22 cellular contexts compared by ENCODE assay signal in genomic region chr5:39616131-39616530, GRCh38.
A peak's percentile ranks its signal among the peaks of the same experiment; 100 is the strongest.
DNase-seq lines count a peak whose midpoint lies in the region; ATAC-seq and TF ChIP-seq lines count a peak whose summit lies in the region.
"Had no signal": no experiment of that assay in that cellular context is flagged by ENCODE, and none has a peak within 500 bp of the region (broad histone marks: within the 10 kb centered on the region; RNA-seq: fewer than 3 reads in every experiment).

No MANE protein-coding gene starts in this region.

- TF ChIP-seq CTCF in IMR-90 (conservative IDR thresholded peaks at IDR 0.05; ENCODE audit: low read depth, low read length) (no peak), VCaP (conservative IDR thresholded peaks at IDR 0.05) (no peak)

- no peaks in the 10 kb centered on the region; the same call in none of the 2 replicates for H3K27me3 ChIP-seq in IMR-90 (ENCODE audit: control insufficient read depth, insufficient read depth, low read length)

- H2BK5ac ChIP-seq in IMR-90 (ENCODE audit: low read depth, low read length, poor library complexity, severe bottlenecking), result no peak overlapping the region

- no peak overlapping the region for H2BK20ac ChIP-seq in IMR-90 (ENCODE audit: low read depth, low read length)

- H2AFZ ChIP-seq in IMR-90 (replicated peaks; ENCODE audit: low read length, poor library complexity), result no peak overlapping the region
- H2AFZ ChIP-seq: GM23248 had no signal

- no peak for TF ChIP-seq POLR2A in IMR-90 (IDR thresholded peaks at IDR 0.05; ENCODE audit: low read depth, low read length)

- no peak for TF ChIP-seq RAD21 in IMR-90 (IDR thresholded peaks at IDR 0.05; ENCODE audit: low read length)

- H2AK5ac ChIP-seq in IMR-90 (ENCODE audit: low read depth, low read length), result no peak overlapping the region

- no peak overlapping the region for H3K14ac ChIP-seq in IMR-90 (replicated peaks; ENCODE audit: low read depth, low read length)

- H3K4me1 ChIP-seq in IMR-90 (ENCODE audit: control insufficient read depth, insufficient read depth, low read length), result no peaks in the 10 kb centered on the region
- H3K4me1 ChIP-seq: SJCRH30 had no signal

- H3K27ac ChIP-seq in IMR-90 (ENCODE audit: insufficient read depth, low read length), result no peak overlapping the region
- H3K27ac ChIP-seq in VCaP, result peak overlapping the region; percentile 97
- H3K27ac ChIP-seq: GM23248, SJCRH30 had no signal

- H2AK9ac ChIP-seq in IMR-90 (replicated peaks; ENCODE audit: low read depth, low read length, poor library complexity), result no peak overlapping the region

- DNase-seq in IMR-90 (no peak), left colon (peak; percentile 53 to 64), stromal cell of bone marrow (ENCODE audit: low read depth) (peak; percentile 21), COLO668 (lab: John Stamatoyannopoulos, UW; ENCODE audit: unreplicated experiment) (no peak)
- no peak for DNase-seq in activated CD4-positive, alpha-beta T cell treated with anti-CD3 and anti-CD28 coated beads, Interleukin-2, amount 10 ng/mL, durations not matched to agents 24 days and 14 days
- DNase-seq: AML-193, DMS 273 treated with DMSO at 0.1 percent for 48 hours, DND-41, GM23248, HCEC 1CT, MV-4-11, NCI-H1417, NCI-H187, NCI-H2107, NCI-H510A, NCI-H82, OCI-M1, SJCRH30 had no signal

- POLR2A ChIA-PET in IMR-90 (lab: Charles Lee; ENCODE audit: unreplicated experiment), result no interaction called here

- H3K36me3 ChIP-seq in IMR-90 (ENCODE audit: control insufficient read depth, insufficient read depth, low read length), result no peaks in the 10 kb centered on the region
- H3K36me3 ChIP-seq: SJCRH30 had no signal

- H3K4ac ChIP-seq in IMR-90 (ENCODE audit: low read depth, low read length), result no peak overlapping the region

- no peak overlapping the region for H3K23ac ChIP-seq in IMR-90 (ENCODE audit: low read depth, low read length)

- in situ Hi-C loops in IMR-90 (cut with MboI; ENCODE audit: low sequenced_read_pairs), result no loop called here

- H4K20me1 ChIP-seq in IMR-90 (ENCODE audit: insufficient read depth, low read length), result no peaks in the 10 kb centered on the region

- H3K9ac ChIP-seq in IMR-90 (ENCODE audit: low read depth, low read length), result no peak overlapping the region
- H3K9ac ChIP-seq: GM23248 had no signal

- no peaks in the 10 kb centered on the region for H3K36me3 Mint-ChIP-seq in activated CD4-positive, alpha-beta T cell treated with anti-CD3 and anti-CD28 coated beads, Interleukin-2, amount 10 ng/mL, durations not matched to agents 24 days and 14 days (ENCODE audit: low read depth)
- H3K36me3 Mint-ChIP-seq: CD14-positive monocyte had no signal

- H3K27ac Mint-ChIP-seq in activated CD4-positive, alpha-beta T cell treated with anti-CD3 and anti-CD28 coated beads, Interleukin-2, amount 10 ng/mL, durations not matched to agents 24 days and 14 days, result no peak overlapping the region
- H3K27ac Mint-ChIP-seq: CD14-positive monocyte had no signal

- H3K9me1 ChIP-seq in IMR-90 (ENCODE audit: insufficient read depth, low read length), result no peaks in the 10 kb centered on the region

- H3K56ac ChIP-seq in IMR-90 (ENCODE audit: extremely low read depth, insufficient read depth, low read length), result no peak overlapping the region

- H3K18ac ChIP-seq in IMR-90 (ENCODE audit: low read depth, low read length), result no peak overlapping the region

- BruUV-seq in IMR-90 (replicated peaks; lab: Mats Ljungman, UMichigan), result no TSS peak

- no peak overlapping the region for H4K91ac ChIP-seq in IMR-90 (ENCODE audit: insufficient read depth, low read depth, low read length)

- ATAC-seq in IMR-90 (ENCODE audit: low read depth) (peak; percentile 66), left colon (peak; percentile 94)
- ATAC-seq in activated CD4-positive, CD25-positive, alpha-beta regulatory T cell treated with anti-CD3 and anti-CD28 coated beads, Interleukin-2, amount 50 U/mL, for 24 hours, result no peak
- ATAC-seq: K562 had no signal

- dilution Hi-C loops in IMR-90 (cut with HindIII; ENCODE audit: low sequenced_read_pairs, unreplicated experiment), result no loop called here

- peaks cover 2% of the 10 kb centered on the region for H3K27me3 Mint-ChIP-seq in activated CD4-positive, alpha-beta T cell treated with anti-CD3 and anti-CD28 coated beads, Interleukin-2, amount 10 ng/mL, durations not matched to agents 24 days and 14 days

- H2BK120ac ChIP-seq in IMR-90 (ENCODE audit: low read depth, low read length), result no peak overlapping the region

- intact Hi-C loops in IMR-90 (cut with micrococcal nuclease) (no loop called here), left colon (cut with DNase I, micrococcal nuclease) (no loop called here)
- intact Hi-C loops in activated CD4-positive, alpha-beta T cell treated with anti-CD3 and anti-CD28 coated beads, Interleukin-2, amount 10 ng/mL, durations not matched to agents 24 days and 14 days (cut with micrococcal nuclease), result no loop called here

- no peaks in the 10 kb centered on the region for H3K9me3 Mint-ChIP-seq in activated CD4-positive, alpha-beta T cell treated with anti-CD3 and anti-CD28 coated beads, Interleukin-2, amount 10 ng/mL, durations not matched to agents 24 days and 14 days

- H3K4me2 ChIP-seq in IMR-90 (ENCODE audit: low read depth, low read length), result no peak overlapping the region

- no peak overlapping the region for H3K4me3 ChIP-seq in IMR-90 (ENCODE audit: insufficient read depth, low read depth, low read length)
- H3K4me3 ChIP-seq: GM23248, K562, SJCRH30 had no signal

- CTCF ChIA-PET in IMR-90 (lab: Yijun Ruan, JAX), result no interaction called here

- no peak overlapping the region for H4K8ac ChIP-seq in IMR-90 (ENCODE audit: low read depth in 2 of 2, low read length in 2 of 2)

- no peak overlapping the region for H2BK15ac ChIP-seq in IMR-90 (ENCODE audit: low read depth, low read length)

- H4K5ac ChIP-seq in IMR-90 (ENCODE audit: low read depth, low read length), result no peak overlapping the region

- no peaks in the 10 kb centered on the region for H3K79me1 ChIP-seq in IMR-90 (ENCODE audit: low read depth in 1 of 2, low read length in 2 of 2)

- H3K4me3 Mint-ChIP-seq in activated CD4-positive, alpha-beta T cell treated with anti-CD3 and anti-CD28 coated beads, Interleukin-2, amount 10 ng/mL, durations not matched to agents 24 days and 14 days, result no peak overlapping the region
- H3K4me3 Mint-ChIP-seq: CD14-positive monocyte had no signal

- no CpG with 5 or more reads among the region's 1 CpG for WGBS in IMR-90 (ENCODE audit: extremely low coverage in 2 of 2, insufficient read length in 1 of 2), 2 experiments

- H3K9me3 ChIP-seq in IMR-90 (ENCODE audit: control insufficient read depth, insufficient read depth, low read length), result no peaks in the 10 kb centered on the region
- H3K9me3 ChIP-seq: SJCRH30 had no signal

- H3K4me1 Mint-ChIP-seq in activated CD4-positive, alpha-beta T cell treated with anti-CD3 and anti-CD28 coated beads, Interleukin-2, amount 10 ng/mL, durations not matched to agents 24 days and 14 days, result no peaks in the 10 kb centered on the region

TF ChIP-seq in IMR-90, 13 proteins besides CTCF, POLR2A, EP300 and RAD21:
- TF ChIP-seq RFX5 (IDR thresholded peaks at IDR 0.05; ENCODE audit: low read depth, low read length), result no peak
- TF ChIP-seq MAFK (IDR thresholded peaks at IDR 0.05; ENCODE audit: low read depth, low read length), result no peak
- no peak for TF ChIP-seq NFE2L2 (IDR thresholded peaks at IDR 0.05; ENCODE audit: low read depth, low read length)
- no peak for TF ChIP-seq CEBPB (IDR thresholded peaks at IDR 0.05; ENCODE audit: low read depth, low read length)
- TF ChIP-seq MXI1 (IDR thresholded peaks at IDR 0.05; ENCODE audit: borderline replicate concordance, low read depth, low read length), result no peak
- no peak for TF ChIP-seq MAZ (IDR thresholded peaks at IDR 0.05; ENCODE audit: borderline replicate concordance, low read depth, low read length)
- TF ChIP-seq SMC3 (IDR thresholded peaks at IDR 0.05; ENCODE audit: low read depth, low read length), result no peak
- no peak for TF ChIP-seq FOS (IDR thresholded peaks at IDR 0.05; ENCODE audit: low read depth, low read length)
- no peak for TF ChIP-seq CHD1 (IDR thresholded peaks at IDR 0.05; ENCODE audit: low read depth, low read length)
- TF ChIP-seq BHLHE40 (IDR thresholded peaks at IDR 0.05; ENCODE audit: low read depth, low read length), result no peak
- TF ChIP-seq ELK1 (IDR thresholded peaks at IDR 0.05; ENCODE audit: borderline replicate concordance, low read depth, low read length), result no peak
- no peak for TF ChIP-seq RCOR1 (IDR thresholded peaks at IDR 0.05; ENCODE audit: insufficient replicate concordance, low read length)
- no peak for TF ChIP-seq USF2 (IDR thresholded peaks at IDR 0.05; ENCODE audit: low read depth, low read length)

Comparison
In these comparisons a context has a peak if more than half of its experiments do, and no peak if none do; other contexts are left out.
1. ATAC-seq: peak in IMR-90 (single experiment) and left colon (single experiment); none in activated CD4-positive, CD25-positive, alpha-beta regulatory T cell treated with anti-CD3 and anti-CD28 coated beads, Interleukin-2, amount 50 U/mL, for 24 hours (0 of 2).
2. DNase-seq: peak in left colon (2 of 2) and stromal cell of bone marrow (single experiment); none in IMR-90 (single experiment), COLO668 (single experiment) and activated CD4-positive, alpha-beta T cell treated with anti-CD3 and anti-CD28 coated beads, Interleukin-2, amount 10 ng/mL, durations not matched to agents 24 days and 14 days (single experiment).